Comparison of ENCODE assay signal across 9 cellular contexts in genomic region chr10:117667831-117668230, GRCh38.
"Had no signal": no experiment of that assay in that cellular context is flagged by ENCODE, and none has a peak within 500 bp of the region (broad histone marks: within the 10 kb centered on the region; RNA-seq: fewer than 3 reads in every experiment).

No MANE protein-coding gene starts in this region.

- H3K27ac ChIP-seq: GM23248 had no signal

- ATAC-seq: GM23338, HCT116 had no signal

- DNase-seq: GOT3, H7, H9, HCEC 1CT, HFFc6 had no signal

- H3K9ac ChIP-seq: GM23248 had no signal

- H2AFZ ChIP-seq: GM23248, GM23338 had no signal

- H3K9me3 ChIP-seq: HAP-1 had no signal

- H3K4me2 ChIP-seq: GM23338 had no signal

- H3K4me1 ChIP-seq: HAP-1 had no signal

- H3K36me3 ChIP-seq: HAP-1 had no signal

- H3K4me3 ChIP-seq: GM23248, GM23338, HAP-1 had no signal
